1 cellular context compared by ENCODE assay signal in the genomic region with DNA sequence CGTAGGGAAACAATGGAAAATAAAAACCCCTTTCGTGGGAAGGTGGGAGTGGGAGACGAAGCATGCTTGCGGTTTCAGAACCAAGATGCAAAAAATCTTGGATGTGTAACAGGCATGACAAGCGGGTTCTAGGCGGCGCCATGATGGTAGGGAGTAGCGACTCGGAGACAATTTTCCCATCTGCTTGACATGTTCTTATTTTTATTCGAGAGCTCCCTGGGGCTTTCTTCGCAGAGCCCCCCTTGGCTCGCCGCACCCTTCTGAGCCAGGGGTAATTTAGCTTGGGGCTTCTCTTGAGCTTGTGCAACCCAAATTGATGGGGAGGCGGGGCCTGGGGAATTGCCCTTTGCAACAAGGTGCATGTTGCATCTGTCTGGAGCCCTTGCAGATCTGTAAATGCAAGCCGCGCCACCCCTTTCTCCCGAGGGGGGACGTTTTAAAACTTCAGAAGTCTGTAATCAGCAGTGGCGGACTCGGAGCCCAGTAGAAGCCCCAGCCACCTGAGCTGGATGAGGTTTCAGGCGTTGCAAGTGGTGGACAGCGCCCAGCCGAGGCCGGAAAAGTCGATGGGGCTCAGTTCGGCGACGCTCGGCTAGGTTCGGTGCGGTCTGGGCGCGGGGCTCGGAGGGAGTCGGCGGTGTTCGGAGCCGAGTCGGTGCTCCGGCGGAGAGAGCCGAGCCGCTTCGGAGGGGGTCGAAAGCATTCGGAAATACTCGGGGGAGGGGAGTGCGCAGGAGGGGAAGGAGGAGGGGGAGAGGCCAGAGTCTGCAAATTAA.
A peak's percentile ranks its signal among the peaks of the same experiment; 100 is the strongest.
TF ChIP-seq lines count a peak whose summit lies in the region.

No MANE protein-coding gene starts in this region.

TF ChIP-seq in HepG2, 621 proteins besides CTCF, POLR2A, EP300 and RAD21 (continued from another document and continues in another):
- TF ChIP-seq, protein P1, sequence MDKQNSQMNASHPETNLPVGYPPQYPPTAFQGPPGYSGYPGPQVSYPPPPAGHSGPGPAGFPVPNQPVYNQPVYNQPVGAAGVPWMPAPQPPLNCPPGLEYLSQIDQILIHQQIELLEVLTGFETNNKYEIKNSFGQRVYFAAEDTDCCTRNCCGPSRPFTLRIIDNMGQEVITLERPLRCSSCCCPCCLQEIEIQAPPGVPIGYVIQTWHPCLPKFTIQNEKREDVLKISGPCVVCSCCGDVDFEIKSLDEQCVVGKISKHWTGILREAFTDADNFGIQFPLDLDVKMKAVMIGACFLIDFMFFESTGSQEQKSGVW (CRISPR knock-in tag; IDR thresholded peaks at IDR 0.05; ENCODE audit: borderline replicate concordance): no peak
- TF ChIP-seq AKAP8 (CRISPR knock-in tag; IDR thresholded peaks at IDR 0.05) (no peak), MYC (CRISPR knock-in tag; IDR thresholded peaks at IDR 0.05; ENCODE audit: borderline replicate concordance) (peak; percentile 38; the same call in 1 of the 2 replicates), CREB1 (IDR thresholded peaks at IDR 0.05) (no peak), CREB1 (CRISPR knock-in tag; IDR thresholded peaks at IDR 0.05) (no peak), RFX3 (CRISPR knock-in tag; IDR thresholded peaks at IDR 0.05) (no peak), ISX (CRISPR knock-in tag; conservative IDR thresholded peaks at IDR 0.05) (no peak), JUN (CRISPR knock-in tag; IDR thresholded peaks at IDR 0.05) (no peak), ARNT2 (CRISPR knock-in tag; IDR thresholded peaks at IDR 0.05; ENCODE audit: low read depth) (no peak), KAT2B (IDR thresholded peaks at IDR 0.05; ENCODE audit: borderline replicate concordance, low read depth, low read length) (no peak), KDM5B (CRISPR knock-in tag; IDR thresholded peaks at IDR 0.05; ENCODE audit: borderline replicate concordance) (peak; percentile 39; the same call in 1 of the 2 replicates), IKZF4 (CRISPR knock-in tag; IDR thresholded peaks at IDR 0.05; ENCODE audit: borderline replicate concordance, low read depth, not compliant biosample characterization) (no peak), ZNF451 (CRISPR knock-in tag; IDR thresholded peaks at IDR 0.05) (no peak), GTF3A (CRISPR knock-in tag; conservative IDR thresholded peaks at IDR 0.05) (no peak), ZNF614 (CRISPR knock-in tag; IDR thresholded peaks at IDR 0.05; ENCODE audit: borderline replicate concordance) (no peak), HMGA1 (CRISPR knock-in tag; conservative IDR thresholded peaks at IDR 0.05) (no peak), GATAD1 (CRISPR knock-in tag; IDR thresholded peaks at IDR 0.05) (no peak), ZNF343 (CRISPR knock-in tag; IDR thresholded peaks at IDR 0.05) (no peak), BORCS8-MEF2B (CRISPR knock-in tag; IDR thresholded peaks at IDR 0.05) (no peak), CREM (IDR thresholded peaks at IDR 0.05) (no peak), CREM (CRISPR knock-in tag; IDR thresholded peaks at IDR 0.05) (no peak), HOXA5 (CRISPR knock-in tag; IDR thresholded peaks at IDR 0.05) (no peak), GPN1 (CRISPR knock-in tag; IDR thresholded peaks at IDR 0.05; ENCODE audit: borderline replicate concordance) (no peak), ELF4 (CRISPR knock-in tag; IDR thresholded peaks at IDR 0.05; ENCODE audit: borderline replicate concordance) (no peak), ZNF296 (CRISPR knock-in tag; conservative IDR thresholded peaks at IDR 0.05) (no peak), ADNP (CRISPR knock-in tag; IDR thresholded peaks at IDR 0.05) (no peak), ZIK1 (CRISPR knock-in tag; IDR thresholded peaks at IDR 0.05; ENCODE audit: borderline replicate concordance, low read depth) (no peak), JUND (CRISPR knock-in tag; IDR thresholded peaks at IDR 0.05) (no peak), NFIC (IDR thresholded peaks at IDR 0.05; ENCODE audit: low read length) (no peak), KLF11 (CRISPR knock-in tag; IDR thresholded peaks at IDR 0.05) (no peak), TBL1XR1 (IDR thresholded peaks at IDR 0.05; ENCODE audit: borderline replicate concordance, low read length, partially characterized antibody) (peak; percentile 82), CBFB (CRISPR knock-in tag; IDR thresholded peaks at IDR 0.05) (no peak)
- TF ChIP-seq, protein P2, sequence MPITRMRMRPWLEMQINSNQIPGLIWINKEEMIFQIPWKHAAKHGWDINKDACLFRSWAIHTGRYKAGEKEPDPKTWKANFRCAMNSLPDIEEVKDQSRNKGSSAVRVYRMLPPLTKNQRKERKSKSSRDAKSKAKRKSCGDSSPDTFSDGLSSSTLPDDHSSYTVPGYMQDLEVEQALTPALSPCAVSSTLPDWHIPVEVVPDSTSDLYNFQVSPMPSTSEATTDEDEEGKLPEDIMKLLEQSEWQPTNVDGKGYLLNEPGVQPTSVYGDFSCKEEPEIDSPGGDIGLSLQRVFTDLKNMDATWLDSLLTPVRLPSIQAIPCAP (CRISPR knock-in tag; IDR thresholded peaks at IDR 0.05; ENCODE audit: low read depth): no peak
- TF ChIP-seq, protein P3, sequence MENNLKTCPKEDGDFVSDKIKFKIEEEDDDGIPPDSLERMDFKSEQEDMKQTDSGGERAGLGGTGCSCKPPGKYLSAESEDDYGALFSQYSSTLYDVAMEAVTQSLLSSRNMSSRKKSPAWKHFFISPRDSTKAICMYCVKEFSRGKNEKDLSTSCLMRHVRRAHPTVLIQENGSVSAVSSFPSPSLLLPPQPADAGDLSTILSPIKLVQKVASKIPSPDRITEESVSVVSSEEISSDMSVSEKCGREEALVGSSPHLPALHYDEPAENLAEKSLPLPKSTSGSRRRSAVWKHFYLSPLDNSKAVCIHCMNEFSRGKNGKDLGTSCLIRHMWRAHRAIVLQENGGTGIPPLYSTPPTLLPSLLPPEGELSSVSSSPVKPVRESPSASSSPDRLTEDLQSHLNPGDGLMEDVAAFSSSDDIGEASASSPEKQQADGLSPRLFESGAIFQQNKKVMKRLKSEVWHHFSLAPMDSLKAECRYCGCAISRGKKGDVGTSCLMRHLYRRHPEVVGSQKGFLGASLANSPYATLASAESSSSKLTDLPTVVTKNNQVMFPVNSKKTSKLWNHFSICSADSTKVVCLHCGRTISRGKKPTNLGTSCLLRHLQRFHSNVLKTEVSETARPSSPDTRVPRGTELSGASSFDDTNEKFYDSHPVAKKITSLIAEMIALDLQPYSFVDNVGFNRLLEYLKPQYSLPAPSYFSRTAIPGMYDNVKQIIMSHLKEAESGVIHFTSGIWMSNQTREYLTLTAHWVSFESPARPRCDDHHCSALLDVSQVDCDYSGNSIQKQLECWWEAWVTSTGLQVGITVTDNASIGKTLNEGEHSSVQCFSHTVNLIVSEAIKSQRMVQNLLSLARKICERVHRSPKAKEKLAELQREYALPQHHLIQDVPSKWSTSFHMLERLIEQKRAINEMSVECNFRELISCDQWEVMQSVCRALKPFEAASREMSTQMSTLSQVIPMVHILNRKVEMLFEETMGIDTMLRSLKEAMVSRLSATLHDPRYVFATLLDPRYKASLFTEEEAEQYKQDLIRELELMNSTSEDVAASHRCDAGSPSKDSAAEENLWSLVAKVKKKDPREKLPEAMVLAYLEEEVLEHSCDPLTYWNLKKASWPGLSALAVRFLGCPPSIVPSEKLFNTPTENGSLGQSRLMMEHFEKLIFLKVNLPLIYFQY (CRISPR knock-in tag; IDR thresholded peaks at IDR 0.05; ENCODE audit: borderline replicate concordance): no peak
- TF ChIP-seq, protein P4, sequence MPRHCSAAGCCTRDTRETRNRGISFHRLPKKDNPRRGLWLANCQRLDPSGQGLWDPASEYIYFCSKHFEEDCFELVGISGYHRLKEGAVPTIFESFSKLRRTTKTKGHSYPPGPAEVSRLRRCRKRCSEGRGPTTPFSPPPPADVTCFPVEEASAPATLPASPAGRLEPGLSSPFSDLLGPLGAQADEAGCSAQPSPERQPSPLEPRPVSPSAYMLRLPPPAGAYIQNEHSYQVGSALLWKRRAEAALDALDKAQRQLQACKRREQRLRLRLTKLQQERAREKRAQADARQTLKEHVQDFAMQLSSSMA (CRISPR knock-in tag; IDR thresholded peaks at IDR 0.05): no peak
- TF ChIP-seq, protein P5, sequence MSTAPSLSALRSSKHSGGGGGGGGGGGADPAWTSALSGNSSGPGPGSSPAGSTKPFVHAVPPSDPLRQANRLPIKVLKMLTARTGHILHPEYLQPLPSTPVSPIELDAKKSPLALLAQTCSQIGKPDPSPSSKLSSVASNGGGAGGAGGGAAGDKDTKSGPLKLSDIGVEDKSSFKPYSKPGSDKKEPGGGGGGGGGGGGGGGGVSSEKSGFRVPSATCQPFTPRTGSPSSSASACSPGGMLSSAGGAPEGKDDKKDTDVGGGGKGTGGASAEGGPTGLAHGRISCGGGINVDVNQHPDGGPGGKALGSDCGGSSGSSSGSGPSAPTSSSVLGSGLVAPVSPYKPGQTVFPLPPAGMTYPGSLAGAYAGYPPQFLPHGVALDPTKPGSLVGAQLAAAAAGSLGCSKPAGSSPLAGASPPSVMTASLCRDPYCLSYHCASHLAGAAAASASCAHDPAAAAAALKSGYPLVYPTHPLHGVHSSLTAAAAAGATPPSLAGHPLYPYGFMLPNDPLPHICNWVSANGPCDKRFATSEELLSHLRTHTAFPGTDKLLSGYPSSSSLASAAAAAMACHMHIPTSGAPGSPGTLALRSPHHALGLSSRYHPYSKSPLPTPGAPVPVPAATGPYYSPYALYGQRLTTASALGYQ (CRISPR knock-in tag; IDR thresholded peaks at IDR 0.05): no peak
- TF ChIP-seq, protein P6, sequence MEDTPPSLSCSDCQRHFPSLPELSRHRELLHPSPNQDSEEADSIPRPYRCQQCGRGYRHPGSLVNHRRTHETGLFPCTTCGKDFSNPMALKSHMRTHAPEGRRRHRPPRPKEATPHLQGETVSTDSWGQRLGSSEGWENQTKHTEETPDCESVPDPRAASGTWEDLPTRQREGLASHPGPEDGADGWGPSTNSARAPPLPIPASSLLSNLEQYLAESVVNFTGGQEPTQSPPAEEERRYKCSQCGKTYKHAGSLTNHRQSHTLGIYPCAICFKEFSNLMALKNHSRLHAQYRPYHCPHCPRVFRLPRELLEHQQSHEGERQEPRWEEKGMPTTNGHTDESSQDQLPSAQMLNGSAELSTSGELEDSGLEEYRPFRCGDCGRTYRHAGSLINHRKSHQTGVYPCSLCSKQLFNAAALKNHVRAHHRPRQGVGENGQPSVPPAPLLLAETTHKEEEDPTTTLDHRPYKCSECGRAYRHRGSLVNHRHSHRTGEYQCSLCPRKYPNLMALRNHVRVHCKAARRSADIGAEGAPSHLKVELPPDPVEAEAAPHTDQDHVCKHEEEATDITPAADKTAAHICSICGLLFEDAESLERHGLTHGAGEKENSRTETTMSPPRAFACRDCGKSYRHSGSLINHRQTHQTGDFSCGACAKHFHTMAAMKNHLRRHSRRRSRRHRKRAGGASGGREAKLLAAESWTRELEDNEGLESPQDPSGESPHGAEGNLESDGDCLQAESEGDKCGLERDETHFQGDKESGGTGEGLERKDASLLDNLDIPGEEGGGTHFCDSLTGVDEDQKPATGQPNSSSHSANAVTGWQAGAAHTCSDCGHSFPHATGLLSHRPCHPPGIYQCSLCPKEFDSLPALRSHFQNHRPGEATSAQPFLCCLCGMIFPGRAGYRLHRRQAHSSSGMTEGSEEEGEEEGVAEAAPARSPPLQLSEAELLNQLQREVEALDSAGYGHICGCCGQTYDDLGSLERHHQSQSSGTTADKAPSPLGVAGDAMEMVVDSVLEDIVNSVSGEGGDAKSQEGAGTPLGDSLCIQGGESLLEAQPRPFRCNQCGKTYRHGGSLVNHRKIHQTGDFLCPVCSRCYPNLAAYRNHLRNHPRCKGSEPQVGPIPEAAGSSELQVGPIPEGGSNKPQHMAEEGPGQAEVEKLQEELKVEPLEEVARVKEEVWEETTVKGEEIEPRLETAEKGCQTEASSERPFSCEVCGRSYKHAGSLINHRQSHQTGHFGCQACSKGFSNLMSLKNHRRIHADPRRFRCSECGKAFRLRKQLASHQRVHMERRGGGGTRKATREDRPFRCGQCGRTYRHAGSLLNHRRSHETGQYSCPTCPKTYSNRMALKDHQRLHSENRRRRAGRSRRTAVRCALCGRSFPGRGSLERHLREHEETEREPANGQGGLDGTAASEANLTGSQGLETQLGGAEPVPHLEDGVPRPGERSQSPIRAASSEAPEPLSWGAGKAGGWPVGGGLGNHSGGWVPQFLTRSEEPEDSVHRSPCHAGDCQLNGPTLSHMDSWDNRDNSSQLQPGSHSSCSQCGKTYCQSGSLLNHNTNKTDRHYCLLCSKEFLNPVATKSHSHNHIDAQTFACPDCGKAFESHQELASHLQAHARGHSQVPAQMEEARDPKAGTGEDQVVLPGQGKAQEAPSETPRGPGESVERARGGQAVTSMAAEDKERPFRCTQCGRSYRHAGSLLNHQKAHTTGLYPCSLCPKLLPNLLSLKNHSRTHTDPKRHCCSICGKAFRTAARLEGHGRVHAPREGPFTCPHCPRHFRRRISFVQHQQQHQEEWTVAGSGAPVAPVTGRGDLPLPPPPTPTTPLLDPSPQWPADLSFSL (CRISPR knock-in tag; IDR thresholded peaks at IDR 0.05): no peak
